Comparison of ENCODE assay signal across 2 cellular contexts in the genomic region with DNA sequence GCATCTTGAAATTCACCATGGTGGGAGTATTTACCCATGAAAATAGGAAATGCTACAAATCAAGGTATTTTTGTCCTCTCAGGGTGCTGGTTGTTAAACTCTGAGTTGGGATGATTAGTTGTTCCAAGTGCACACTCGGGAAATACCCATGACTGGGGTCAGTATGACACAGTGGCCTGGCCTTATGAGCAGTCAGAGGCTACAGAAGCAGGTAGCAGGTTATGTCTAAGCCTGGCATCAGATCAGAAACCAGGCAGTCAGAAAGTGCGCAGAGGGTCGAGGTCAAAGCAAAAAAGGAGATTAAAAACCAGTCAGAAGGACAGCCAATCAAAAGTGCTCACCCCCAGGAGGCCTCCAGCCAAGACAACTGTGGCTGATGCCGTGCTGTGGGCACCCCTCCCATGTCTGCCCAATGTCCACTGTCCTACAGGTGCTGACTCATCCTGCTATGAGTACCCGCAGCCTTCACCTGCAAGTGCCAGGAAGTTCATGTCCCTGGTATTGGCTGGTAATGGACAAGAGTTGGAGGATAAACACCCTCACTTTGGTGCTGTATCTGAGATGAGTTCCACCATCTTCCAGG.
TF ChIP-seq lines count a peak whose summit lies in the region.

No MANE protein-coding gene starts in this region.

TF ChIP-seq in GM23338, 12 proteins besides CTCF, POLR2A, EP300 and RAD21 (continued from another document):
- TF ChIP-seq, protein P1, sequence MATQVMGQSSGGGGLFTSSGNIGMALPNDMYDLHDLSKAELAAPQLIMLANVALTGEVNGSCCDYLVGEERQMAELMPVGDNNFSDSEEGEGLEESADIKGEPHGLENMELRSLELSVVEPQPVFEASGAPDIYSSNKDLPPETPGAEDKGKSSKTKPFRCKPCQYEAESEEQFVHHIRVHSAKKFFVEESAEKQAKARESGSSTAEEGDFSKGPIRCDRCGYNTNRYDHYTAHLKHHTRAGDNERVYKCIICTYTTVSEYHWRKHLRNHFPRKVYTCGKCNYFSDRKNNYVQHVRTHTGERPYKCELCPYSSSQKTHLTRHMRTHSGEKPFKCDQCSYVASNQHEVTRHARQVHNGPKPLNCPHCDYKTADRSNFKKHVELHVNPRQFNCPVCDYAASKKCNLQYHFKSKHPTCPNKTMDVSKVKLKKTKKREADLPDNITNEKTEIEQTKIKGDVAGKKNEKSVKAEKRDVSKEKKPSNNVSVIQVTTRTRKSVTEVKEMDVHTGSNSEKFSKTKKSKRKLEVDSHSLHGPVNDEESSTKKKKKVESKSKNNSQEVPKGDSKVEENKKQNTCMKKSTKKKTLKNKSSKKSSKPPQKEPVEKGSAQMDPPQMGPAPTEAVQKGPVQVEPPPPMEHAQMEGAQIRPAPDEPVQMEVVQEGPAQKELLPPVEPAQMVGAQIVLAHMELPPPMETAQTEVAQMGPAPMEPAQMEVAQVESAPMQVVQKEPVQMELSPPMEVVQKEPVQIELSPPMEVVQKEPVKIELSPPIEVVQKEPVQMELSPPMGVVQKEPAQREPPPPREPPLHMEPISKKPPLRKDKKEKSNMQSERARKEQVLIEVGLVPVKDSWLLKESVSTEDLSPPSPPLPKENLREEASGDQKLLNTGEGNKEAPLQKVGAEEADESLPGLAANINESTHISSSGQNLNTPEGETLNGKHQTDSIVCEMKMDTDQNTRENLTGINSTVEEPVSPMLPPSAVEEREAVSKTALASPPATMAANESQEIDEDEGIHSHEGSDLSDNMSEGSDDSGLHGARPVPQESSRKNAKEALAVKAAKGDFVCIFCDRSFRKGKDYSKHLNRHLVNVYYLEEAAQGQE (IDR thresholded peaks at IDR 0.05; ENCODE audit: unreplicated experiment): no peak
- TF ChIP-seq, protein P2, sequence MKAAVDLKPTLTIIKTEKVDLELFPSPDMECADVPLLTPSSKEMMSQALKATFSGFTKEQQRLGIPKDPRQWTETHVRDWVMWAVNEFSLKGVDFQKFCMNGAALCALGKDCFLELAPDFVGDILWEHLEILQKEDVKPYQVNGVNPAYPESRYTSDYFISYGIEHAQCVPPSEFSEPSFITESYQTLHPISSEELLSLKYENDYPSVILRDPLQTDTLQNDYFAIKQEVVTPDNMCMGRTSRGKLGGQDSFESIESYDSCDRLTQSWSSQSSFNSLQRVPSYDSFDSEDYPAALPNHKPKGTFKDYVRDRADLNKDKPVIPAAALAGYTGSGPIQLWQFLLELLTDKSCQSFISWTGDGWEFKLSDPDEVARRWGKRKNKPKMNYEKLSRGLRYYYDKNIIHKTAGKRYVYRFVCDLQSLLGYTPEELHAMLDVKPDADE (IDR thresholded peaks at IDR 0.05): no peak
- TF ChIP-seq ZNF331 (CRISPR knock-in tag; IDR thresholded peaks at IDR 0.05; ENCODE audit: low read depth) (no peak), JUNB (IDR thresholded peaks at IDR 0.05; ENCODE audit: unreplicated experiment) (no peak), POLR2AphosphoS5 (IDR thresholded peaks at IDR 0.05; ENCODE audit: low read depth) (no peak), EZH2phosphoT487 (IDR thresholded peaks at IDR 0.05; ENCODE audit: unreplicated experiment) (no peak)
- TF ChIP-seq, protein P3, sequence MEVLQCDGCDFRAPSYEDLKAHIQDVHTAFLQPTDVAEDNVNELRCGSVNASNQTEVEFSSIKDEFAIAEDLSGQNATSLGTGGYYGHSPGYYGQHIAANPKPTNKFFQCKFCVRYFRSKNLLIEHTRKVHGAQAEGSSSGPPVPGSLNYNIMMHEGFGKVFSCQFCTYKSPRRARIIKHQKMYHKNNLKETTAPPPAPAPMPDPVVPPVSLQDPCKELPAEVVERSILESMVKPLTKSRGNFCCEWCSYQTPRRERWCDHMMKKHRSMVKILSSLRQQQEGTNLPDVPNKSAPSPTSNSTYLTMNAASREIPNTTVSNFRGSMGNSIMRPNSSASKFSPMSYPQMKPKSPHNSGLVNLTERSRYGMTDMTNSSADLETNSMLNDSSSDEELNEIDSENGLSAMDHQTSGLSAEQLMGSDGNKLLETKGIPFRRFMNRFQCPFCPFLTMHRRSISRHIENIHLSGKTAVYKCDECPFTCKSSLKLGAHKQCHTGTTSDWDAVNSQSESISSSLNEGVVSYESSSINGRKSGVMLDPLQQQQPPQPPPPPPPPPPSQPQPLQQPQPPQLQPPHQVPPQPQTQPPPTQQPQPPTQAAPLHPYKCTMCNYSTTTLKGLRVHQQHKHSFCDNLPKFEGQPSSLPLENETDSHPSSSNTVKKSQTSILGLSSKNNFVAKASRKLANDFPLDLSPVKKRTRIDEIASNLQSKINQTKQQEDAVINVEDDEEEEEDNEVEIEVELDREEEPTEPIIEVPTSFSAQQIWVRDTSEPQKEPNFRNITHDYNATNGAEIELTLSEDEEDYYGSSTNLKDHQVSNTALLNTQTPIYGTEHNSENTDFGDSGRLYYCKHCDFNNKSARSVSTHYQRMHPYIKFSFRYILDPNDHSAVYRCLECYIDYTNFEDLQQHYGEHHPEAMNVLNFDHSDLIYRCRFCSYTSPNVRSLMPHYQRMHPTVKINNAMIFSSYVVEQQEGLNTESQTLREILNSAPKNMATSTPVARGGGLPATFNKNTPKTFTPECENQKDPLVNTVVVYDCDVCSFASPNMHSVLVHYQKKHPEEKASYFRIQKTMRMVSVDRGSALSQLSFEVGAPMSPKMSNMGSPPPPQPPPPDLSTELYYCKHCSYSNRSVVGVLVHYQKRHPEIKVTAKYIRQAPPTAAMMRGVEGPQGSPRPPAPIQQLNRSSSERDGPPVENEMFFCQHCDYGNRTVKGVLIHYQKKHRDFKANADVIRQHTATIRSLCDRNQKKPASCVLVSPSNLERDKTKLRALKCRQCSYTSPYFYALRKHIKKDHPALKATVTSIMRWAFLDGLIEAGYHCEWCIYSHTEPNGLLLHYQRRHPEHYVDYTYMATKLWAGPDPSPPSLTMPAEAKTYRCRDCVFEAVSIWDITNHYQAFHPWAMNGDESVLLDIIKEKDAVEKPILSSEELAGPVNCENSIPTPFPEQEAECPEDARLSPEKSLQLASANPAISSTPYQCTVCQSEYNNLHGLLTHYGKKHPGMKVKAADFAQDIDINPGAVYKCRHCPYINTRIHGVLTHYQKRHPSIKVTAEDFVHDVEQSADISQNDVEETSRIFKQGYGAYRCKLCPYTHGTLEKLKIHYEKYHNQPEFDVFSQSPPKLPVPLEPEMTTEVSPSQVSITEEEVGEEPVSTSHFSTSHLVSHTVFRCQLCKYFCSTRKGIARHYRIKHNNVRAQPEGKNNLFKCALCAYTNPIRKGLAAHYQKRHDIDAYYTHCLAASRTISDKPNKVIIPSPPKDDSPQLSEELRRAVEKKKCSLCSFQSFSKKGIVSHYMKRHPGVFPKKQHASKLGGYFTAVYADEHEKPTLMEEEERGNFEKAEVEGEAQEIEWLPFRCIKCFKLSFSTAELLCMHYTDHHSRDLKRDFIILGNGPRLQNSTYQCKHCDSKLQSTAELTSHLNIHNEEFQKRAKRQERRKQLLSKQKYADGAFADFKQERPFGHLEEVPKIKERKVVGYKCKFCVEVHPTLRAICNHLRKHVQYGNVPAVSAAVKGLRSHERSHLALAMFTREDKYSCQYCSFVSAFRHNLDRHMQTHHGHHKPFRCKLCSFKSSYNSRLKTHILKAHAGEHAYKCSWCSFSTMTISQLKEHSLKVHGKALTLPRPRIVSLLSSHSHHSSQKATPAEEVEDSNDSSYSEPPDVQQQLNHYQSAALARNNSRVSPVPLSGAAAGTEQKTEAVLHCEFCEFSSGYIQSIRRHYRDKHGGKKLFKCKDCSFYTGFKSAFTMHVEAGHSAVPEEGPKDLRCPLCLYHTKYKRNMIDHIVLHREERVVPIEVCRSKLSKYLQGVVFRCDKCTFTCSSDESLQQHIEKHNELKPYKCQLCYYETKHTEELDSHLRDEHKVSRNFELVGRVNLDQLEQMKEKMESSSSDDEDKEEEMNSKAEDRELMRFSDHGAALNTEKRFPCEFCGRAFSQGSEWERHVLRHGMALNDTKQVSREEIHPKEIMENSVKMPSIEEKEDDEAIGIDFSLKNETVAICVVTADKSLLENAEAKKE (CRISPR knock-in tag; IDR thresholded peaks at IDR 0.05): no peak
TF ChIP-seq in GM23338: peak in this region for 0.

TF ChIP-seq in HepG2, 621 proteins besides CTCF, POLR2A, EP300 and RAD21:
- TF ChIP-seq, protein P4, sequence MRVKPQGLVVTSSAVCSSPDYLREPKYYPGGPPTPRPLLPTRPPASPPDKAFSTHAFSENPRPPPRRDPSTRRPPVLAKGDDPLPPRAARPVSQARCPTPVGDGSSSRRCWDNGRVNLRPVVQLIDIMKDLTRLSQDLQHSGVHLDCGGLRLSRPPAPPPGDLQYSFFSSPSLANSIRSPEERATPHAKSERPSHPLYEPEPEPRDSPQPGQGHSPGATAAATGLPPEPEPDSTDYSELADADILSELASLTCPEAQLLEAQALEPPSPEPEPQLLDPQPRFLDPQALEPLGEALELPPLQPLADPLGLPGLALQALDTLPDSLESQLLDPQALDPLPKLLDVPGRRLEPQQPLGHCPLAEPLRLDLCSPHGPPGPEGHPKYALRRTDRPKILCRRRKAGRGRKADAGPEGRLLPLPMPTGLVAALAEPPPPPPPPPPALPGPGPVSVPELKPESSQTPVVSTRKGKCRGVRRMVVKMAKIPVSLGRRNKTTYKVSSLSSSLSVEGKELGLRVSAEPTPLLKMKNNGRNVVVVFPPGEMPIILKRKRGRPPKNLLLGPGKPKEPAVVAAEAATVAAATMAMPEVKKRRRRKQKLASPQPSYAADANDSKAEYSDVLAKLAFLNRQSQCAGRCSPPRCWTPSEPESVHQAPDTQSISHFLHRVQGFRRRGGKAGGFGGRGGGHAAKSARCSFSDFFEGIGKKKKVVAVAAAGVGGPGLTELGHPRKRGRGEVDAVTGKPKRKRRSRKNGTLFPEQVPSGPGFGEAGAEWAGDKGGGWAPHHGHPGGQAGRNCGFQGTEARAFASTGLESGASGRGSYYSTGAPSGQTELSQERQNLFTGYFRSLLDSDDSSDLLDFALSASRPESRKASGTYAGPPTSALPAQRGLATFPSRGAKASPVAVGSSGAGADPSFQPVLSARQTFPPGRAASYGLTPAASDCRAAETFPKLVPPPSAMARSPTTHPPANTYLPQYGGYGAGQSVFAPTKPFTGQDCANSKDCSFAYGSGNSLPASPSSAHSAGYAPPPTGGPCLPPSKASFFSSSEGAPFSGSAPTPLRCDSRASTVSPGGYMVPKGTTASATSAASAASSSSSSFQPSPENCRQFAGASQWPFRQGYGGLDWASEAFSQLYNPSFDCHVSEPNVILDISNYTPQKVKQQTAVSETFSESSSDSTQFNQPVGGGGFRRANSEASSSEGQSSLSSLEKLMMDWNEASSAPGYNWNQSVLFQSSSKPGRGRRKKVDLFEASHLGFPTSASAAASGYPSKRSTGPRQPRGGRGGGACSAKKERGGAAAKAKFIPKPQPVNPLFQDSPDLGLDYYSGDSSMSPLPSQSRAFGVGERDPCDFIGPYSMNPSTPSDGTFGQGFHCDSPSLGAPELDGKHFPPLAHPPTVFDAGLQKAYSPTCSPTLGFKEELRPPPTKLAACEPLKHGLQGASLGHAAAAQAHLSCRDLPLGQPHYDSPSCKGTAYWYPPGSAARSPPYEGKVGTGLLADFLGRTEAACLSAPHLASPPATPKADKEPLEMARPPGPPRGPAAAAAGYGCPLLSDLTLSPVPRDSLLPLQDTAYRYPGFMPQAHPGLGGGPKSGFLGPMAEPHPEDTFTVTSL (CRISPR knock-in tag; IDR thresholded peaks at IDR 0.05; ENCODE audit: borderline replicate concordance): no peak
- TF ChIP-seq NFE2 (CRISPR knock-in tag; IDR thresholded peaks at IDR 0.05) (peak; percentile 62; the same call in 1 of the 2 replicates), SMC3 (IDR thresholded peaks at IDR 0.05; ENCODE audit: low read length) (no peak), ZEB1 (IDR thresholded peaks at IDR 0.05; ENCODE audit: insufficient replicate concordance, low read depth) (no peak), ZNF343 (CRISPR knock-in tag; IDR thresholded peaks at IDR 0.05) (no peak), ZFYVE20 (CRISPR knock-in tag; IDR thresholded peaks at IDR 0.05; ENCODE audit: borderline replicate concordance, low read depth) (no peak), REL (CRISPR knock-in tag; conservative IDR thresholded peaks at IDR 0.05) (no peak), ZNF382 (CRISPR knock-in tag; IDR thresholded peaks at IDR 0.05; ENCODE audit: borderline replicate concordance) (no peak), ATF7 (IDR thresholded peaks at IDR 0.05) (no peak), ATF7 (CRISPR knock-in tag; IDR thresholded peaks at IDR 0.05) (no peak), NFE2L2 (IDR thresholded peaks at IDR 0.05; ENCODE audit: low read length) (peak; percentile 56), SNAI1 (CRISPR knock-in tag; IDR thresholded peaks at IDR 0.05; ENCODE audit: borderline replicate concordance) (no peak), ZNF768 (CRISPR knock-in tag; IDR thresholded peaks at IDR 0.05) (no peak), MAFK (conservative IDR thresholded peaks at IDR 0.05 in 1 of 2, IDR thresholded peaks at IDR 0.05 in 1 of 2; ENCODE audit: low read length in 2 of 2) (peak; percentile 11 to 58; a peak in 2 of 4 replicates), FOSL2 (CRISPR knock-in tag; IDR thresholded peaks at IDR 0.05) (peak; percentile 85)
- TF ChIP-seq, protein P5, sequence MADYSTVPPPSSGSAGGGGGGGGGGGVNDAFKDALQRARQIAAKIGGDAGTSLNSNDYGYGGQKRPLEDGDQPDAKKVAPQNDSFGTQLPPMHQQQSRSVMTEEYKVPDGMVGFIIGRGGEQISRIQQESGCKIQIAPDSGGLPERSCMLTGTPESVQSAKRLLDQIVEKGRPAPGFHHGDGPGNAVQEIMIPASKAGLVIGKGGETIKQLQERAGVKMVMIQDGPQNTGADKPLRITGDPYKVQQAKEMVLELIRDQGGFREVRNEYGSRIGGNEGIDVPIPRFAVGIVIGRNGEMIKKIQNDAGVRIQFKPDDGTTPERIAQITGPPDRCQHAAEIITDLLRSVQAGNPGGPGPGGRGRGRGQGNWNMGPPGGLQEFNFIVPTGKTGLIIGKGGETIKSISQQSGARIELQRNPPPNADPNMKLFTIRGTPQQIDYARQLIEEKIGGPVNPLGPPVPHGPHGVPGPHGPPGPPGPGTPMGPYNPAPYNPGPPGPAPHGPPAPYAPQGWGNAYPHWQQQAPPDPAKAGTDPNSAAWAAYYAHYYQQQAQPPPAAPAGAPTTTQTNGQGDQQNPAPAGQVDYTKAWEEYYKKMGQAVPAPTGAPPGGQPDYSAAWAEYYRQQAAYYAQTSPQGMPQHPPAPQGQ (CRISPR knock-in tag; IDR thresholded peaks at IDR 0.05; ENCODE audit: borderline replicate concordance): no peak
- TF ChIP-seq, protein P6, sequence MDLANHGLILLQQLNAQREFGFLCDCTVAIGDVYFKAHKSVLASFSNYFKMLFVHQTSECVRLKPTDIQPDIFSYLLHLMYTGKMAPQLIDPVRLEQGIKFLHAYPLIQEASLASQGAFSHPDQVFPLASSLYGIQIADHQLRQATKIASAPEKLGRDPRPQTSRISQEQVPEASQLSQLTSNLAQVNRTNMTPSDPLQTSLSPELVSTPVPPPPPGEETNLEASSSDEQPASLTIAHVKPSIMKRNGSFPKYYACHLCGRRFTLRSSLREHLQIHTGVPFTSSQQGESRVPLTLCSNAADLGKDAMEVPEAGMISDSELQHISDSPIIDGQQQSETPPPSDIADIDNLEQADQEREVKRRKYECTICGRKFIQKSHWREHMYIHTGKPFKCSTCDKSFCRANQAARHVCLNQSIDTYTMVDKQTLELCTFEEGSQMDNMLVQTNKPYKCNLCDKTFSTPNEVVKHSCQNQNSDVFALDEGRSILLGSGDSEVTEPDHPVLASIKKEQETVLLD (CRISPR knock-in tag; IDR thresholded peaks at IDR 0.05; ENCODE audit: low read depth): no peak
- TF ChIP-seq, protein P7, sequence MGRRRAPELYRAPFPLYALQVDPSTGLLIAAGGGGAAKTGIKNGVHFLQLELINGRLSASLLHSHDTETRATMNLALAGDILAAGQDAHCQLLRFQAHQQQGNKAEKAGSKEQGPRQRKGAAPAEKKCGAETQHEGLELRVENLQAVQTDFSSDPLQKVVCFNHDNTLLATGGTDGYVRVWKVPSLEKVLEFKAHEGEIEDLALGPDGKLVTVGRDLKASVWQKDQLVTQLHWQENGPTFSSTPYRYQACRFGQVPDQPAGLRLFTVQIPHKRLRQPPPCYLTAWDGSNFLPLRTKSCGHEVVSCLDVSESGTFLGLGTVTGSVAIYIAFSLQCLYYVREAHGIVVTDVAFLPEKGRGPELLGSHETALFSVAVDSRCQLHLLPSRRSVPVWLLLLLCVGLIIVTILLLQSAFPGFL (CRISPR knock-in tag; IDR thresholded peaks at IDR 0.05): no peak
